In the genomic region with DNA sequence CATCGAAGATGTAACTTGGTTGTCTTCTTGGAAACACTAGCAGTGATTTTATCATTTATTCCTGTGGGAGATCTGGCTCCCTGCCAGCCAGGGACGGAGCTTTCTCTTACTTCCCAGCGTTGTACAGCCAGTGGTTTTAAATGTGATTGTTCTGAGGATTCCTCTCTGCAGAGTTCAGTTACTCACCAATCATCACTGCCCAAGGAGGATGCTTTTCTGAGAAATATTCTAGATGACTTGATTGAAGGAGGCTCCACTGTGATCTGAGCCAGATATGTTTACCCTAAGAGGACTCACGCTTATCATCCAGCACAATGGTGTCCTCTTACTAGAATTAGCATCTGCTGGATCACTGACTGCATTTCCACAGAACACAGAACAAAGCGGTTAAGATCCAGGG, we compare ENCODE assay signal across 1 cellular context.
TF ChIP-seq lines count a peak whose summit lies in the region.

No MANE protein-coding gene starts in this region.

TF ChIP-seq in SK-N-SH treated with all-trans-retinoic acid at 6 μM for 48 hours, 23 proteins besides CTCF, POLR2A, EP300 and RAD21 (continued from another document):
- no peak for TF ChIP-seq BACH2 (CRISPR knock-in tag; IDR thresholded peaks at IDR 0.05; ENCODE audit: borderline replicate concordance)
